In the genomic region with DNA sequence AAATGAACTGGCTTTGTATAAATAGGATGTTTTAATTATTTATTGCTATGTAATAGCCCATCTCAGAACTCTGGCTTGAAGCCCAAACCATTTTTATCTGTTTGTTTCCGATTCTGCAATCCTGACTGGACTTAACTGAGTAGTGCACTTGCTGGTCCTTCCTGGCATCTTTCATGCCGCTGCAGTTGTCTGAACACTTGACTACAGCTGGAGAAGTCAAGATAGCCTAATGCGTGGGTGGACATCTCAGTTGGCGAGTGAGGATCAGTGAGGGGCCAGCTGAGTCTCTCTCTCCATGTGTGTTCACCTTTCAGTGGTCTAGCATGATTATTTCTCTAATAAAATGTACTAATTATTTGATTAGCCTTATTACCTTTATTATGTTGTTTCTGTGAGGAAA, we compare ENCODE assay signal across 1 cellular context.
TF ChIP-seq lines count a peak whose summit lies in the region.

No MANE protein-coding gene starts in this region.

TF ChIP-seq in K562, 482 proteins besides CTCF, POLR2A, EP300 and RAD21 (continued from another document and continues in another):
- TF ChIP-seq REST (CRISPR knock-in tag; IDR thresholded peaks at IDR 0.05; ENCODE audit: low read depth) (no peak), CBX2 (IDR thresholded peaks at IDR 0.05; ENCODE audit: insufficient read depth, low read length, poor library complexity, severe bottlenecking) (no peak), NFIC (IDR thresholded peaks at IDR 0.05) (peak; percentile 92), ATF1 (CRISPR knock-in tag; IDR thresholded peaks at IDR 0.05) (no peak), ATF1 (tag; IDR thresholded peaks at IDR 0.05) (no peak), TAF9B (IDR thresholded peaks at IDR 0.05; ENCODE audit: partially characterized antibody) (peak; percentile 71), HEY1 (CRISPR knock-in tag; IDR thresholded peaks at IDR 0.05; ENCODE audit: borderline replicate concordance) (no peak), POLR2H (tag; IDR thresholded peaks at IDR 0.05; ENCODE audit: low read depth) (no peak), TBL1XR1 (IDR thresholded peaks at IDR 0.05; ENCODE audit: low read length in 2 of 2) (peak in 1 of 2 experiments; percentile 56; a peak in 1 of 4 replicates), ZNF57 (CRISPR knock-in tag; IDR thresholded peaks at IDR 0.05) (no peak), TEAD2 (tag; IDR thresholded peaks at IDR 0.05) (no peak), TFAP4 (CRISPR knock-in tag; IDR thresholded peaks at IDR 0.05; ENCODE audit: borderline replicate concordance) (peak; percentile 91), ZNF280B (CRISPR knock-in tag; IDR thresholded peaks at IDR 0.05) (no peak), U2AF2 (optimal IDR thresholded peaks at IDR 0.05; ENCODE audit: low read depth, low read length) (no peak), DACH1 (IDR thresholded peaks at IDR 0.05; ENCODE audit: partially characterized antibody) (peak; percentile 89), KLF16 (IDR thresholded peaks at IDR 0.05) (peak; percentile 81), HNRNPH1 (optimal IDR thresholded peaks at IDR 0.05; ENCODE audit: low read depth, low read length) (no peak), NBN (IDR thresholded peaks at IDR 0.05; ENCODE audit: low read depth) (no peak), KDM4B (IDR thresholded peaks at IDR 0.05; ENCODE audit: borderline replicate concordance in 2 of 2, low read depth in 1 of 2) (no peak), ZKSCAN8 (CRISPR knock-in tag; IDR thresholded peaks at IDR 0.05) (no peak), HDAC1 (IDR thresholded peaks at IDR 0.05) (peak in 1 of 2 experiments; percentile 54; a peak in 2 of 4 replicates), KDM1A (IDR thresholded peaks at IDR 0.05) (peak; percentile 77 to 84; a peak in 3 of 4 replicates), MYBL2 (IDR thresholded peaks at IDR 0.05; ENCODE audit: low read depth) (0 out of 2 replicates have a peak, but pooled peaks have one; percentile 16), MYBL2 (CRISPR knock-in tag; IDR thresholded peaks at IDR 0.05; ENCODE audit: borderline replicate concordance) (no peak), FOXM1 (IDR thresholded peaks at IDR 0.05; ENCODE audit: low read depth) (peak; percentile 58; the same call in 1 of the 2 replicates), FOXM1 (CRISPR knock-in tag; IDR thresholded peaks at IDR 0.05; ENCODE audit: low read depth) (no peak), ZNF174 (CRISPR knock-in tag; IDR thresholded peaks at IDR 0.05) (no peak), RFX5 (IDR thresholded peaks at IDR 0.05; ENCODE audit: low read depth, low read length) (no peak), TCF3 (CRISPR knock-in tag; IDR thresholded peaks at IDR 0.05) (peak; percentile 91), NCOA2 (IDR thresholded peaks at IDR 0.05; ENCODE audit: partially characterized antibody in 2 of 2) (no peak), CEBPG (CRISPR knock-in tag; IDR thresholded peaks at IDR 0.05) (no peak), CEBPG (tag; conservative IDR thresholded peaks at IDR 0.05 in 1 of 2, IDR thresholded peaks at IDR 0.05 in 1 of 2) (no peak), SMAD3 (CRISPR knock-in tag; conservative IDR thresholded peaks at IDR 0.05) (no peak), TAF7 (tag; IDR thresholded peaks at IDR 0.05) (no peak), ZNF436 (CRISPR knock-in tag; IDR thresholded peaks at IDR 0.05) (no peak), BRD9 (IDR thresholded peaks at IDR 0.05; ENCODE audit: low read depth, partially characterized antibody) (no peak), BHLHE40 (IDR thresholded peaks at IDR 0.05; ENCODE audit: low read length) (peak; percentile 29; the same call in 1 of the 2 replicates)
- TF ChIP-seq, protein P1, sequence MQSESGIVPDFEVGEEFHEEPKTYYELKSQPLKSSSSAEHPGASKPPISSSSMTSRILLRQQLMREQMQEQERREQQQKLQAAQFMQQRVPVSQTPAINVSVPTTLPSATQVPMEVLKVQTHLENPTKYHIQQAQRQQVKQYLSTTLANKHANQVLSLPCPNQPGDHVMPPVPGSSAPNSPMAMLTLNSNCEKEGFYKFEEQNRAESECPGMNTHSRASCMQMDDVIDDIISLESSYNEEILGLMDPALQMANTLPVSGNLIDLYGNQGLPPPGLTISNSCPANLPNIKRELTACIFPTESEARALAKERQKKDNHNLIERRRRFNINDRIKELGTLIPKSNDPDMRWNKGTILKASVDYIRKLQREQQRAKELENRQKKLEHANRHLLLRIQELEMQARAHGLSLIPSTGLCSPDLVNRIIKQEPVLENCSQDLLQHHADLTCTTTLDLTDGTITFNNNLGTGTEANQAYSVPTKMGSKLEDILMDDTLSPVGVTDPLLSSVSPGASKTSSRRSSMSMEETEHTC (IDR thresholded peaks at IDR 0.05): no peak
- TF ChIP-seq, protein P2, sequence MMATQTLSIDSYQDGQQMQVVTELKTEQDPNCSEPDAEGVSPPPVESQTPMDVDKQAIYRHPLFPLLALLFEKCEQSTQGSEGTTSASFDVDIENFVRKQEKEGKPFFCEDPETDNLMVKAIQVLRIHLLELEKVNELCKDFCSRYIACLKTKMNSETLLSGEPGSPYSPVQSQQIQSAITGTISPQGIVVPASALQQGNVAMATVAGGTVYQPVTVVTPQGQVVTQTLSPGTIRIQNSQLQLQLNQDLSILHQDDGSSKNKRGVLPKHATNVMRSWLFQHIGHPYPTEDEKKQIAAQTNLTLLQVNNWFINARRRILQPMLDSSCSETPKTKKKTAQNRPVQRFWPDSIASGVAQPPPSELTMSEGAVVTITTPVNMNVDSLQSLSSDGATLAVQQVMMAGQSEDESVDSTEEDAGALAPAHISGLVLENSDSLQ (IDR thresholded peaks at IDR 0.05): peak; percentile 39; the same call in 1 of the 2 replicates
- TF ChIP-seq, protein P3, sequence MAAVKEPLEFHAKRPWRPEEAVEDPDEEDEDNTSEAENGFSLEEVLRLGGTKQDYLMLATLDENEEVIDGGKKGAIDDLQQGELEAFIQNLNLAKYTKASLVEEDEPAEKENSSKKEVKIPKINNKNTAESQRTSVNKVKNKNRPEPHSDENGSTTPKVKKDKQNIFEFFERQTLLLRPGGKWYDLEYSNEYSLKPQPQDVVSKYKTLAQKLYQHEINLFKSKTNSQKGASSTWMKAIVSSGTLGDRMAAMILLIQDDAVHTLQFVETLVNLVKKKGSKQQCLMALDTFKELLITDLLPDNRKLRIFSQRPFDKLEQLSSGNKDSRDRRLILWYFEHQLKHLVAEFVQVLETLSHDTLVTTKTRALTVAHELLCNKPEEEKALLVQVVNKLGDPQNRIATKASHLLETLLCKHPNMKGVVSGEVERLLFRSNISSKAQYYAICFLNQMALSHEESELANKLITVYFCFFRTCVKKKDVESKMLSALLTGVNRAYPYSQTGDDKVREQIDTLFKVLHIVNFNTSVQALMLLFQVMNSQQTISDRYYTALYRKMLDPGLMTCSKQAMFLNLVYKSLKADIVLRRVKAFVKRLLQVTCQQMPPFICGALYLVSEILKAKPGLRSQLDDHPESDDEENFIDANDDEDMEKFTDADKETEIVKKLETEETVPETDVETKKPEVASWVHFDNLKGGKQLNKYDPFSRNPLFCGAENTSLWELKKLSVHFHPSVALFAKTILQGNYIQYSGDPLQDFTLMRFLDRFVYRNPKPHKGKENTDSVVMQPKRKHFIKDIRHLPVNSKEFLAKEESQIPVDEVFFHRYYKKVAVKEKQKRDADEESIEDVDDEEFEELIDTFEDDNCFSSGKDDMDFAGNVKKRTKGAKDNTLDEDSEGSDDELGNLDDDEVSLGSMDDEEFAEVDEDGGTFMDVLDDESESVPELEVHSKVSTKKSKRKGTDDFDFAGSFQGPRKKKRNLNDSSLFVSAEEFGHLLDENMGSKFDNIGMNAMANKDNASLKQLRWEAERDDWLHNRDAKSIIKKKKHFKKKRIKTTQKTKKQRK (IDR thresholded peaks at IDR 0.05; ENCODE audit: borderline replicate concordance, low read depth, low read length): no peak
- TF ChIP-seq, protein P4, sequence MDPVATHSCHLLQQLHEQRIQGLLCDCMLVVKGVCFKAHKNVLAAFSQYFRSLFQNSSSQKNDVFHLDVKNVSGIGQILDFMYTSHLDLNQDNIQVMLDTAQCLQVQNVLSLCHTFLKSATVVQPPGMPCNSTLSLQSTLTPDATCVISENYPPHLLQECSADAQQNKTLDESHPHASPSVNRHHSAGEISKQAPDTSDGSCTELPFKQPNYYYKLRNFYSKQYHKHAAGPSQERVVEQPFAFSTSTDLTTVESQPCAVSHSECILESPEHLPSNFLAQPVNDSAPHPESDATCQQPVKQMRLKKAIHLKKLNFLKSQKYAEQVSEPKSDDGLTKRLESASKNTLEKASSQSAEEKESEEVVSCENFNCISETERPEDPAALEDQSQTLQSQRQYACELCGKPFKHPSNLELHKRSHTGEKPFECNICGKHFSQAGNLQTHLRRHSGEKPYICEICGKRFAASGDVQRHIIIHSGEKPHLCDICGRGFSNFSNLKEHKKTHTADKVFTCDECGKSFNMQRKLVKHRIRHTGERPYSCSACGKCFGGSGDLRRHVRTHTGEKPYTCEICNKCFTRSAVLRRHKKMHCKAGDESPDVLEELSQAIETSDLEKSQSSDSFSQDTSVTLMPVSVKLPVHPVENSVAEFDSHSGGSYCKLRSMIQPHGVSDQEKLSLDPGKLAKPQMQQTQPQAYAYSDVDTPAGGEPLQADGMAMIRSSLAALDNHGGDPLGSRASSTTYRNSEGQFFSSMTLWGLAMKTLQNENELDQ (CRISPR knock-in tag; IDR thresholded peaks at IDR 0.05; ENCODE audit: borderline replicate concordance): no peak
- TF ChIP-seq, protein P5, sequence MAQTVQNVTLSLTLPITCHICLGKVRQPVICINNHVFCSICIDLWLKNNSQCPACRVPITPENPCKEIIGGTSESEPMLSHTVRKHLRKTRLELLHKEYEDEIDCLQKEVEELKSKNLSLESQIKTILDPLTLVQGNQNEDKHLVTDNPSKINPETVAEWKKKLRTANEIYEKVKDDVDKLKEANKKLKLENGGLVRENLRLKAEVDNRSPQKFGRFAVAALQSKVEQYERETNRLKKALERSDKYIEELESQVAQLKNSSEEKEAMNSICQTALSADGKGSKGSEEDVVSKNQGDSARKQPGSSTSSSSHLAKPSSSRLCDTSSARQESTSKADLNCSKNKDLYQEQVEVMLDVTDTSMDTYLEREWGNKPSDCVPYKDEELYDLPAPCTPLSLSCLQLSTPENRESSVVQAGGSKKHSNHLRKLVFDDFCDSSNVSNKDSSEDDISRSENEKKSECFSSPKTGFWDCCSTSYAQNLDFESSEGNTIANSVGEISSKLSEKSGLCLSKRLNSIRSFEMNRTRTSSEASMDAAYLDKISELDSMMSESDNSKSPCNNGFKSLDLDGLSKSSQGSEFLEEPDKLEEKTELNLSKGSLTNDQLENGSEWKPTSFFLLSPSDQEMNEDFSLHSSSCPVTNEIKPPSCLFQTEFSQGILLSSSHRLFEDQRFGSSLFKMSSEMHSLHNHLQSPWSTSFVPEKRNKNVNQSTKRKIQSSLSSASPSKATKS (CRISPR knock-in tag; IDR thresholded peaks at IDR 0.05): no peak
- TF ChIP-seq, protein P6, sequence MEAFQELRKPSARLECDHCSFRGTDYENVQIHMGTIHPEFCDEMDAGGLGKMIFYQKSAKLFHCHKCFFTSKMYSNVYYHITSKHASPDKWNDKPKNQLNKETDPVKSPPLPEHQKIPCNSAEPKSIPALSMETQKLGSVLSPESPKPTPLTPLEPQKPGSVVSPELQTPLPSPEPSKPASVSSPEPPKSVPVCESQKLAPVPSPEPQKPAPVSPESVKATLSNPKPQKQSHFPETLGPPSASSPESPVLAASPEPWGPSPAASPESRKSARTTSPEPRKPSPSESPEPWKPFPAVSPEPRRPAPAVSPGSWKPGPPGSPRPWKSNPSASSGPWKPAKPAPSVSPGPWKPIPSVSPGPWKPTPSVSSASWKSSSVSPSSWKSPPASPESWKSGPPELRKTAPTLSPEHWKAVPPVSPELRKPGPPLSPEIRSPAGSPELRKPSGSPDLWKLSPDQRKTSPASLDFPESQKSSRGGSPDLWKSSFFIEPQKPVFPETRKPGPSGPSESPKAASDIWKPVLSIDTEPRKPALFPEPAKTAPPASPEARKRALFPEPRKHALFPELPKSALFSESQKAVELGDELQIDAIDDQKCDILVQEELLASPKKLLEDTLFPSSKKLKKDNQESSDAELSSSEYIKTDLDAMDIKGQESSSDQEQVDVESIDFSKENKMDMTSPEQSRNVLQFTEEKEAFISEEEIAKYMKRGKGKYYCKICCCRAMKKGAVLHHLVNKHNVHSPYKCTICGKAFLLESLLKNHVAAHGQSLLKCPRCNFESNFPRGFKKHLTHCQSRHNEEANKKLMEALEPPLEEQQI (IDR thresholded peaks at IDR 0.05): 0 out of 2 replicates have a peak, but pooled peaks have one; percentile 17
